Comparison of ENCODE assay signal across 19 cellular contexts in genomic region chr14:102375126-102375525, GRCh38. TPM values are rescaled to one million over a fixed set of nuclear protein-coding genes. Genes with fewer than 3 reads are reported as not detected.
DNase-seq lines count a peak whose midpoint lies in the region; ATAC-seq and TF ChIP-seq lines count a peak whose summit lies in the region.
"Had no signal": no experiment of that assay in that cellular context is flagged by ENCODE, and none has a peak within 500 bp of the region (broad histone marks: within the 10 kb centered on the region; RNA-seq: fewer than 3 reads in every experiment).

No MANE protein-coding gene starts in this region.

- no peaks in the 10 kb centered on the region for H3K27me3 ChIP-seq in aorta (ENCODE audit: control insufficient read depth in 1 of 2, insufficient read depth in 2 of 2, low read length in 1 of 2)
- H3K27me3 ChIP-seq: thyroid gland had no signal

- no peak overlapping the region for H3K4me3 Mint-ChIP-seq in activated T-cell treated with anti-CD3 and anti-CD28 coated beads, Interleukin-2, amount 50 U/mL, for 4 hours
- H3K4me3 Mint-ChIP-seq in activated T-helper 1 cell treated with anti-CD3 and anti-CD28 coated beads, Interleukin-12 subunit alpha, Interleukin-12 subunit beta, Interleukin-2, Interleukin-4 antibody, amounts not matched to agents 30 ng/mL and 10 ng/mL and 1 ng/mL, durations not matched to agents 14 hours and 24 hours and 36 hours = no peak overlapping the region
- H3K4me3 Mint-ChIP-seq in stimulated activated effector memory CD8-positive, alpha-beta T cell treated with anti-CD3 and anti-CD28 coated beads, Interleukin-12 subunit alpha, Interleukin-12 subunit beta, amount 100 ng/mL, for 72 hours = peak overlapping the region; percentile 10
- H3K4me3 Mint-ChIP-seq: dendritic cell treated with granulocyte-macrophage colony-stimulating factor and Interleukin-4, amounts not matched to agents 40 ng/mL and 50 ng/mL, for 4 days; stimulated activated naive B cell treated with anti-CD40 and anti-IgM and Interleukin-4, amounts not matched to agents 10 μg/mL and 1 μg/mL and 100 μg/mL, for 72 hours had no signal

- TF ChIP-seq CTCF in HEK293 (tag by site-specific recombination; IDR thresholded peaks at IDR 0.05) (no peak), GM20000 (IDR thresholded peaks at IDR 0.05; ENCODE audit: extremely low read depth, missing control alignments) (no peak)

- CTCF ChIA-PET in HEK293 (lab: Yijun Ruan, JAX) = no interaction called here

- peaks cover 25% of the 10 kb centered on the region for H3K36me3 Mint-ChIP-seq in activated T-cell treated with anti-CD3 and anti-CD28 coated beads, Interleukin-2, amount 50 U/mL, for 4 hours (ENCODE audit: insufficient read depth)
- H3K36me3 Mint-ChIP-seq in activated T-helper 1 cell treated with anti-CD3 and anti-CD28 coated beads, Interleukin-12 subunit alpha, Interleukin-12 subunit beta, Interleukin-2, Interleukin-4 antibody, amounts not matched to agents 30 ng/mL and 10 ng/mL and 1 ng/mL, durations not matched to agents 14 hours and 24 hours and 36 hours (ENCODE audit: low read depth) = peaks cover 14% of the 10 kb centered on the region
- no peaks in the 10 kb centered on the region for H3K36me3 Mint-ChIP-seq in stimulated activated effector memory CD8-positive, alpha-beta T cell treated with anti-CD3 and anti-CD28 coated beads, Interleukin-12 subunit alpha, Interleukin-12 subunit beta, amount 100 ng/mL, for 72 hours

- intact Hi-C loops in activated T-helper 1 cell treated with anti-CD3 and anti-CD28 coated beads, Interleukin-12 subunit alpha, Interleukin-12 subunit beta, Interleukin-2, Interleukin-4 antibody, amounts not matched to agents 30 ng/mL and 10 ng/mL and 1 ng/mL, durations not matched to agents 14 hours and 24 hours and 36 hours (cut with micrococcal nuclease) = no loop called here
- intact Hi-C loops in aorta (cut with DNase I) = no loop called here

- H3K27ac Mint-ChIP-seq in activated T-helper 1 cell treated with anti-CD3 and anti-CD28 coated beads, Interleukin-12 subunit alpha, Interleukin-12 subunit beta, Interleukin-2, Interleukin-4 antibody, amounts not matched to agents 30 ng/mL and 10 ng/mL and 1 ng/mL, durations not matched to agents 14 hours and 24 hours and 36 hours = peak overlapping the region; percentile 24
- peak overlapping the region; percentile 87 for H3K27ac Mint-ChIP-seq in stimulated activated effector memory CD8-positive, alpha-beta T cell treated with anti-CD3 and anti-CD28 coated beads, Interleukin-12 subunit alpha, Interleukin-12 subunit beta, amount 100 ng/mL, for 72 hours
- H3K27ac Mint-ChIP-seq: dendritic cell treated with granulocyte-macrophage colony-stimulating factor and Interleukin-4, amounts not matched to agents 40 ng/mL and 50 ng/mL, for 4 days; stimulated activated naive B cell treated with anti-CD40 and anti-IgM and Interleukin-4, amounts not matched to agents 10 μg/mL and 1 μg/mL and 100 μg/mL, for 72 hours had no signal

- no peak overlapping the region for H3K4me3 ChIP-seq in HEK293 (ENCODE audit: low read depth, low read length)
- H3K4me3 ChIP-seq in aorta (ENCODE audit: low read length in 2 of 2) = no peak overlapping the region
- H3K4me3 ChIP-seq: GM23248, thyroid gland had no signal

- POLR2A ChIA-PET in HEK293 (lab: Yijun Ruan, JAX) = no interaction called here

- peaks cover 0 to 25% of the 10 kb centered on the region in 2 experiments; a peak in 2 of 3 replicates for H3K36me3 ChIP-seq in HEK293 (ENCODE audit: control insufficient read depth in 2 of 2, insufficient read depth in 1 of 2, low read length in 2 of 2)
- peaks cover 0 to 4% of the 10 kb centered on the region in 2 donors for H3K36me3 ChIP-seq in aorta (ENCODE audit: control insufficient read depth in 1 of 2, insufficient read depth in 2 of 2, low read length in 1 of 2)

- no peaks in the 10 kb centered on the region for H3K9me3 Mint-ChIP-seq in activated T-cell treated with anti-CD3 and anti-CD28 coated beads, Interleukin-2, amount 50 U/mL, for 4 hours
- H3K9me3 Mint-ChIP-seq in activated T-helper 1 cell treated with anti-CD3 and anti-CD28 coated beads, Interleukin-12 subunit alpha, Interleukin-12 subunit beta, Interleukin-2, Interleukin-4 antibody, amounts not matched to agents 30 ng/mL and 10 ng/mL and 1 ng/mL, durations not matched to agents 14 hours and 24 hours and 36 hours = no peaks in the 10 kb centered on the region
- H3K9me3 Mint-ChIP-seq in stimulated activated effector memory CD8-positive, alpha-beta T cell treated with anti-CD3 and anti-CD28 coated beads, Interleukin-12 subunit alpha, Interleukin-12 subunit beta, amount 100 ng/mL, for 72 hours = no peaks in the 10 kb centered on the region
- H3K9me3 Mint-ChIP-seq: dendritic cell treated with granulocyte-macrophage colony-stimulating factor and Interleukin-4, amounts not matched to agents 40 ng/mL and 50 ng/mL, for 4 days; stimulated activated naive B cell treated with anti-CD40 and anti-IgM and Interleukin-4, amounts not matched to agents 10 μg/mL and 1 μg/mL and 100 μg/mL, for 72 hours had no signal

- H3K4me1 ChIP-seq in HEK293 (ENCODE audit: control insufficient read depth, insufficient read depth, low read length) = no peaks in the 10 kb centered on the region
- H3K4me1 ChIP-seq in aorta (ENCODE audit: control insufficient read depth in 1 of 2, insufficient read depth in 2 of 2, low read length in 2 of 2) = no peaks in the 10 kb centered on the region

- H3K9me3 ChIP-seq in HEK293 (ENCODE audit: control insufficient read depth, insufficient read depth, low read depth, low read length) (no peaks in the 10 kb centered on the region), aorta (ENCODE audit: control insufficient read depth, low read length) (no peaks in the 10 kb centered on the region)
- H3K9me3 ChIP-seq: thyroid gland had no signal

- no peaks in the 10 kb centered on the region for H3K27me3 Mint-ChIP-seq in activated T-cell treated with anti-CD3 and anti-CD28 coated beads, Interleukin-2, amount 50 U/mL, for 4 hours (ENCODE audit: low read depth)
- H3K27me3 Mint-ChIP-seq in activated T-helper 1 cell treated with anti-CD3 and anti-CD28 coated beads, Interleukin-12 subunit alpha, Interleukin-12 subunit beta, Interleukin-2, Interleukin-4 antibody, amounts not matched to agents 30 ng/mL and 10 ng/mL and 1 ng/mL, durations not matched to agents 14 hours and 24 hours and 36 hours (ENCODE audit: insufficient read depth) = no peaks in the 10 kb centered on the region
- H3K27me3 Mint-ChIP-seq: dendritic cell treated with granulocyte-macrophage colony-stimulating factor and Interleukin-4, amounts not matched to agents 40 ng/mL and 50 ng/mL, for 4 days; stimulated activated naive B cell treated with anti-CD40 and anti-IgM and Interleukin-4, amounts not matched to agents 10 μg/mL and 1 μg/mL and 100 μg/mL, for 72 hours had no signal

- peak; percentile 80 to 93 for ATAC-seq in activated T-cell treated with anti-CD3 and anti-CD28 coated beads, Interleukin-2, amount 50 U/mL, for 4 hours
- peak; percentile 58 for ATAC-seq in stimulated activated effector memory CD8-positive, alpha-beta T cell treated with anti-CD3 and anti-CD28 coated beads, Interleukin-12 subunit alpha, Interleukin-12 subunit beta, amount 100 ng/mL, for 72 hours
- ATAC-seq in aorta (ENCODE audit: low FRiP score) = no peak
- no peak for ATAC-seq in HG03571 (IDR thresholded peaks at IDR 0.05; ENCODE audit: unreplicated experiment)
- ATAC-seq: HepG2; stimulated activated naive B cell treated with anti-CD40 and anti-IgM and Interleukin-4, amounts not matched to agents 10 μg/mL and 1 μg/mL and 100 μg/mL, for 72 hours had no signal

- peaks cover 13% of the 10 kb centered on the region for H3K4me1 Mint-ChIP-seq in activated T-cell treated with anti-CD3 and anti-CD28 coated beads, Interleukin-2, amount 50 U/mL, for 4 hours (ENCODE audit: low read depth)
- peaks cover 41% of the 10 kb centered on the region for H3K4me1 Mint-ChIP-seq in activated T-helper 1 cell treated with anti-CD3 and anti-CD28 coated beads, Interleukin-12 subunit alpha, Interleukin-12 subunit beta, Interleukin-2, Interleukin-4 antibody, amounts not matched to agents 30 ng/mL and 10 ng/mL and 1 ng/mL, durations not matched to agents 14 hours and 24 hours and 36 hours (ENCODE audit: low read depth)
- peaks cover 28% of the 10 kb centered on the region for H3K4me1 Mint-ChIP-seq in stimulated activated effector memory CD8-positive, alpha-beta T cell treated with anti-CD3 and anti-CD28 coated beads, Interleukin-12 subunit alpha, Interleukin-12 subunit beta, amount 100 ng/mL, for 72 hours

- H3K27ac ChIP-seq in HEK293 (ENCODE audit: extremely low read depth, low read depth, low read length) = no peak overlapping the region
- H3K27ac ChIP-seq in aorta (ENCODE audit: low read depth in 1 of 2, low read length in 2 of 2) = no peak overlapping the region
- H3K27ac ChIP-seq: GM23248, thyroid gland had no signal

- WGBS in aorta, 2 donors = 94 to 95% methylated on average over 5 of the region's 5 CpGs

- no peak for DNase-seq in activated T-cell treated with anti-CD3 and anti-CD28 coated beads, Interleukin-2, amount 50 U/mL, for 4 hours
- DNase-seq in activated T-cell treated with anti-CD3 and anti-CD28 coated beads for 4 hours = no peak
- no peak for DNase-seq in activated T-helper 1 cell treated with anti-CD3 and anti-CD28 coated beads, Interleukin-12 subunit alpha, Interleukin-12 subunit beta, Interleukin-2, Interleukin-4 antibody, amounts not matched to agents 30 ng/mL and 10 ng/mL and 1 ng/mL, durations not matched to agents 14 hours and 24 hours and 36 hours (ENCODE audit: low spot score)
- DNase-seq in stimulated activated effector memory CD8-positive, alpha-beta T cell treated with anti-CD3 and anti-CD28 coated beads, Interleukin-12 subunit alpha, Interleukin-12 subunit beta, amount 100 ng/mL, for 72 hours (ENCODE audit: low spot score in 2 of 2) = no peak
- no peak for DNase-seq in GM20000 (ENCODE audit: low spot score)
- DNase-seq in aorta = no peak
- DNase-seq: GM23248; NCI-H1105 treated with DMSO at 0.1 percent for 48 hours; NCI-H2081; NCI-H345; NCI-H774; Right ventricle myocardium superior; stimulated activated CD4-positive, alpha-beta T cell treated with anti-CD3 and anti-CD28 coated beads, Interleukin-1b, Interleukin-23, amount 100 ng/mL, for 48 hours; stimulated activated naive B cell treated with anti-CD40 and anti-IgM and Interleukin-4, amounts not matched to agents 10 μg/mL and 1 μg/mL and 100 μg/mL, for 72 hours; thyroid gland had no signal

RNA-seq across cellular contexts. Expression of gene TECPR2, which starts 12.4 kb away (rescaled TPM):
- 1 to 10 TPM; 5.5 to 6.7 (median 5.6) TPM for total RNA-seq in activated T-cell treated with anti-CD3 and anti-CD28 coated beads, Interleukin-2, amount 50 U/mL, for 4 hours
- total RNA-seq in activated T-helper 1 cell treated with anti-CD3 and anti-CD28 coated beads, Interleukin-12 subunit alpha, Interleukin-12 subunit beta, Interleukin-2, Interleukin-4 antibody, amounts not matched to agents 30 ng/mL and 10 ng/mL and 1 ng/mL, durations not matched to agents 14 hours and 24 hours and 36 hours = 9.5 and 10.1 TPM in 2 replicates
- total RNA-seq in aorta = 10 to 100 TPM; 32.2 to 32.5 TPM
- polyA plus RNA-seq in aorta = 1 to 10 TPM; 3.5 to 5.5 TPM

RNA-seq across cellular contexts. Expression of gene CINP, which starts 12.4 kb away (rescaled TPM):
- 10 to 100 TPM; 57.7 to 63.9 (median 58.4) TPM for total RNA-seq in activated T-cell treated with anti-CD3 and anti-CD28 coated beads, Interleukin-2, amount 50 U/mL, for 4 hours
- 39.6 and 42.5 TPM in 2 replicates for total RNA-seq in activated T-helper 1 cell treated with anti-CD3 and anti-CD28 coated beads, Interleukin-12 subunit alpha, Interleukin-12 subunit beta, Interleukin-2, Interleukin-4 antibody, amounts not matched to agents 30 ng/mL and 10 ng/mL and 1 ng/mL, durations not matched to agents 14 hours and 24 hours and 36 hours
- total RNA-seq in aorta = 10 to 100 TPM; 25.9 to 30.8 TPM
- polyA plus RNA-seq in aorta = 10 to 100 TPM; 21.2 to 25.9 TPM

RNA-seq across cellular contexts. Expression of gene ZNF839, which starts 55.6 kb away (rescaled TPM):
- 10 to 100 TPM; 14.9 to 16.6 (median 15.5) TPM for total RNA-seq in activated T-cell treated with anti-CD3 and anti-CD28 coated beads, Interleukin-2, amount 50 U/mL, for 4 hours
- 17.7 and 19.5 TPM in 2 replicates for total RNA-seq in activated T-helper 1 cell treated with anti-CD3 and anti-CD28 coated beads, Interleukin-12 subunit alpha, Interleukin-12 subunit beta, Interleukin-2, Interleukin-4 antibody, amounts not matched to agents 30 ng/mL and 10 ng/mL and 1 ng/mL, durations not matched to agents 14 hours and 24 hours and 36 hours
- total RNA-seq in aorta = 10 to 100 TPM in 1 of 2 donors, 1 to 10 TPM in 1; 7.7 to 13.1 TPM
- 1 to 10 TPM; 6.0 to 8.4 TPM for polyA plus RNA-seq in aorta

Comparison
In these comparisons a context has a peak if more than half of its experiments do, and no peak if none do; other contexts are left out.
1. ATAC-seq: peak in activated T-cell treated with anti-CD3 and anti-CD28 coated beads, Interleukin-2, amount 50 U/mL, for 4 hours (2 of 2) and stimulated activated effector memory CD8-positive, alpha-beta T cell treated with anti-CD3 and anti-CD28 coated beads, Interleukin-12 subunit alpha, Interleukin-12 subunit beta, amount 100 ng/mL, for 72 hours (single experiment); none in aorta (single experiment) and HG03571 (single experiment).